ENCODE assay signal across 19 cellular contexts in genomic region chr15:78179286-78179840, GRCh38. TPM values are rescaled to one million over a fixed set of nuclear protein-coding genes. Genes with fewer than 3 reads are reported as not detected.
"Had no signal": no experiment of that assay in that cellular context is flagged by ENCODE, and none has a peak within 500 bp of the region (broad histone marks: within the 10 kb centered on the region; RNA-seq: fewer than 3 reads in every experiment).

No MANE protein-coding gene starts in this region.

- H3K27ac ChIP-seq: dorsolateral prefrontal cortex, gastrocnemius medialis, left ventricle myocardium inferior, lower lobe of right lung, neutrophil, parathyroid adenoma, right lobe of liver, transverse colon had no signal

- H3K4me1 ChIP-seq: left ventricle myocardium inferior, lower lobe of right lung, parathyroid adenoma, right lobe of liver, transverse colon had no signal

- H2AFZ ChIP-seq: parathyroid adenoma had no signal

- DNase-seq: dorsolateral prefrontal cortex; effector CD4-positive, alpha-beta T cell; foreskin fibroblast; gastrocnemius medialis; left cardiac atrium; left ventricle myocardium inferior; lower lobe of right lung; natural killer cell; small intestine; stimulated activated CD4-positive, alpha-beta T cell treated with anti-CD3 and anti-CD28 coated beads, Interleukin-15, amount 100 ng/mL, for 24 hours; stimulated activated CD4-positive, alpha-beta T cell treated with anti-CD3 and anti-CD28 coated beads, Interleukin-2, amount 100 ng/mL, for 48 hours; stimulated activated naive B cell treated with anti-CD40 and anti-IgM and Interleukin-4, amounts not matched to agents 10 μg/mL and 1 μg/mL and 100 μg/mL, for 72 hours; transverse colon had no signal

- H3K36me3 ChIP-seq: gastrocnemius medialis, left ventricle myocardium inferior, lower lobe of right lung, neutrophil, right lobe of liver, transverse colon had no signal

- H3K27me3 ChIP-seq: dorsolateral prefrontal cortex, gastrocnemius medialis, right lobe of liver, transverse colon had no signal

- H3K9me3 ChIP-seq: gastrocnemius medialis, left ventricle myocardium inferior, lower lobe of right lung, neutrophil, right lobe of liver, transverse colon had no signal

- H3K4me3 ChIP-seq: dorsolateral prefrontal cortex, gastrocnemius medialis, left ventricle myocardium inferior, lower lobe of right lung, right lobe of liver, transverse colon had no signal

- H3K9ac ChIP-seq: parathyroid adenoma had no signal

- ATAC-seq: gastrocnemius medialis; left cardiac atrium; lower lobe of right lung; natural killer cell; right lobe of liver; stimulated activated naive B cell treated with anti-CD40 and anti-IgM and Interleukin-4, amounts not matched to agents 10 μg/mL and 1 μg/mL and 100 μg/mL, for 72 hours had no signal

RNA-seq across cellular contexts. Expression of gene ACSBG1, which starts 55.0 kb away (rescaled TPM):
- total RNA-seq: kidney epithelial cell, omental fat pad, progenitor cell of endocrine pancreas, right lobe of liver had no signal
